8 cellular contexts compared by ENCODE assay signal in the genomic region with DNA sequence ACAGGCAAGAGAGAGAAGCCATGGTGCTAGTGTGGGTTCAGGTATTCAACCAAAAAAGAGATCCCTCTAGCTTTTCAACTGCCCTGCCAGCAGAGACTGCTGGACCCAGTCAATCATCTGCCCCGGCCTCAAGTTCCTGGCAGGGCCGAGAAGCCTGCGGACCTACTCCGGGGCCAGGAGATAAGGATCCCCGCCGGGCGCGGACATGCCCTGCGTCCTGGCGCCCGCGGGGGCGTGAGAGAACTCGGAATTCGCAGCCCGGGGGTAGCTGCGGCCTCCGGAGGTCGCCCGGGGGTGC. TPM values are rescaled to one million over a fixed set of nuclear protein-coding genes. Genes with fewer than 3 reads are reported as not detected.
DNase-seq lines count a peak whose midpoint lies in the region; ATAC-seq and TF ChIP-seq lines count a peak whose summit lies in the region.

No MANE protein-coding gene starts in this region.

- H3K4me2 ChIP-seq in HCT116 (ENCODE audit: low read length), result peak overlapping the region; percentile 91

- H3K27me3 ChIP-seq in HCT116 (ENCODE audit: insufficient read depth, low read length), result no peaks in the 10 kb centered on the region
- H3K27me3 ChIP-seq in cardiac muscle cell, result no peaks in the 10 kb centered on the region
- H3K27me3 ChIP-seq in prostate gland (replicated peaks; ENCODE audit: insufficient read depth), result no peaks in the 10 kb centered on the region

- peak overlapping the region; percentile 98 for H3K4me3 Mint-ChIP-seq in WTC11

- no peaks in the 10 kb centered on the region for H3K9me2 ChIP-seq in HCT116 (ENCODE audit: insufficient read depth)

- H3K79me2 ChIP-seq in HCT116 (ENCODE audit: insufficient read depth, low read length), result peaks cover 39% of the 10 kb centered on the region

- DNase-seq in HCT116 (ENCODE audit: low read depth, low spot score) (no peak), WTC11 (ENCODE audit: low spot score) (peak; percentile 59), cardiac muscle cell (ENCODE audit: low read depth in 1 of 2, low spot score in 1 of 2) (peak; percentile 56 to 61), prostate gland (ENCODE audit: low spot score) (no peak), Kasumi-1 (lab: John Stamatoyannopoulos, UW) (no peak), NCI-H748 treated with DMSO at 0.1 percent for 48 hours (lab: John Stamatoyannopoulos, UW) (no peak), cortex of kidney (lab: John Stamatoyannopoulos, UW) (no peak)

- no peak for TF ChIP-seq POLR2A in HCT116 (IDR thresholded peaks at IDR 0.05; ENCODE audit: borderline replicate concordance, extremely low read depth, insufficient read depth, insufficient read length)
- no peak for TF ChIP-seq POLR2A in prostate gland (IDR thresholded peaks at IDR 0.05)

- H4K20me1 ChIP-seq in HCT116 (ENCODE audit: insufficient read depth), result no peaks in the 10 kb centered on the region

- BruUV-seq in HCT116 (replicated peaks; lab: Mats Ljungman, UMichigan), result TSS peak; percentile 52

- intact Hi-C loops in HCT116 (cut with micrococcal nuclease) (loop anchor here (2.0 to 5.0 kb wide), 3 partner anchors 87 to 252 kb away; no protein-coding TSS in a partner anchor), prostate gland (cut with DNase I) (loop anchor here (10.0 kb wide), 2 partner anchors 115 to 255 kb away; no protein-coding TSS in a partner anchor)

- H3K27me3 Mint-ChIP-seq in WTC11 (ENCODE audit: low read depth), result no peaks in the 10 kb centered on the region; the same call in 1 of the 2 replicates

- ATAC-seq in HCT116 (peak; percentile 20), WTC11 (peak; percentile 2), HG02870 (IDR thresholded peaks at IDR 0.05; ENCODE audit: unreplicated experiment) (no peak)

- H3K9ac ChIP-seq in HCT116 (ENCODE audit: low read length), result peak overlapping the region; percentile 81

- 2% methylated on average over 18 of the region's 20 CpGs for WGBS in prostate gland

- peak; percentile 5; the same call in 1 of the 2 replicates for TF ChIP-seq RAD21 in HCT116 (IDR thresholded peaks at IDR 0.05; ENCODE audit: low read depth)

- H3K27ac ChIP-seq in HCT116 (ENCODE audit: low read depth, low read length), result peak overlapping the region; percentile 88
- peak overlapping the region; percentile 95 for H3K27ac ChIP-seq in cardiac muscle cell
- H3K27ac ChIP-seq in prostate gland, result peak overlapping the region; percentile 88

- peaks cover 40% of the 10 kb centered on the region for H3K4me1 Mint-ChIP-seq in WTC11

- no peaks in the 10 kb centered on the region for H3K9me3 ChIP-seq in HCT116 (ENCODE audit: control insufficient read depth in 1 of 2, insufficient read depth in 1 of 2, low read depth in 1 of 2, low read length in 2 of 2)
- no peaks in the 10 kb centered on the region for H3K9me3 ChIP-seq in cardiac muscle cell (ENCODE audit: low read depth)
- no peaks in the 10 kb centered on the region for H3K9me3 ChIP-seq in prostate gland

- RAD21 ChIA-PET in HCT116 (lab: Charles Lee; ENCODE audit: low non-redundant PET in 1 of 2, low total read pairs in 2 of 2, uncharacterized antibody in 2 of 2, unreplicated experiment in 2 of 2), result no interaction called here

- peak overlapping the region; percentile 13 for H2AFZ ChIP-seq in HCT116 (ENCODE audit: low read depth, low read length, poor library complexity, severe bottlenecking)

- H3K36me3 Mint-ChIP-seq in WTC11, result peaks cover 2% of the 10 kb centered on the region; the same call in 1 of the 2 replicates

- H3K36me3 ChIP-seq in HCT116 (ENCODE audit: control insufficient read depth in 1 of 2, insufficient read depth in 2 of 2, low read length in 2 of 2) (no peaks in the 10 kb centered on the region), cardiac muscle cell (no peaks in the 10 kb centered on the region), prostate gland (no peaks in the 10 kb centered on the region)

- H3K4me1 ChIP-seq in HCT116 (ENCODE audit: control insufficient read depth in 1 of 2, insufficient read depth in 2 of 2, low read length in 2 of 2) (peaks cover 20 to 25% of the 10 kb centered on the region in 2 experiments), cardiac muscle cell (ENCODE audit: low read depth) (peaks cover 18% of the 10 kb centered on the region), prostate gland (replicated peaks) (no peaks in the 10 kb centered on the region)

- CTCF ChIA-PET in HCT116 (lab: Charles Lee), result no interaction called here
- CTCF ChIA-PET in WTC11 (lab: Charles Lee), result interaction anchor here (1.2 kb wide), 1 partner anchor 81 kb away, joined by 3 read pairs; no protein-coding TSS in a partner anchor

- H3K27ac Mint-ChIP-seq in WTC11, result peak overlapping the region; percentile 87

- TF ChIP-seq CTCF in HCT116 (IDR thresholded peaks at IDR 0.05 in 2 of 3, conservative IDR thresholded peaks at IDR 0.05 in 1 of 3; ENCODE audit: borderline replicate concordance in 1 of 3, insufficient read depth in 1 of 3, low read depth in 2 of 3, low read length in 2 of 3) (no peak; a peak in 1 of 6 replicates), WTC11 (IDR thresholded peaks at IDR 0.05) (no peak), cardiac muscle cell (IDR thresholded peaks at IDR 0.05; ENCODE audit: low read depth, low read length) (peak; percentile 8), prostate gland (IDR thresholded peaks at IDR 0.05) (no peak)

- no peaks in the 10 kb centered on the region for H3K9me3 Mint-ChIP-seq in WTC11

- H3K4me3 ChIP-seq in HCT116 (replicated peaks in 1 of 2; ENCODE audit: low read depth in 1 of 2, low read length in 2 of 2), result peak overlapping the region; percentile 81 to 91
- H3K4me3 ChIP-seq in cardiac muscle cell, result peak overlapping the region; percentile 77
- H3K4me3 ChIP-seq in prostate gland, result peak overlapping the region; percentile 66 to 75

- POLR2A ChIA-PET in HCT116 (lab: Charles Lee), result no interaction called here
- POLR2A ChIA-PET in WTC11 (lab: Charles Lee), result interaction anchor here (1.2 kb wide), 1 partner anchor 95 kb away, joined by 5 read pairs; no protein-coding TSS in a partner anchor

TF ChIP-seq in HCT116, 20 proteins besides CTCF, POLR2A, EP300 and RAD21:
- TF ChIP-seq ZFX (IDR thresholded peaks at IDR 0.05) (peak; percentile 67), EGR1 (IDR thresholded peaks at IDR 0.05; ENCODE audit: low read depth) (peak; percentile 89), SIN3A (IDR thresholded peaks at IDR 0.05; ENCODE audit: low read depth) (0 out of 2 replicates have a peak, but pooled peaks have one; percentile 5), SRF (IDR thresholded peaks at IDR 0.05; ENCODE audit: low read depth) (no peak)
TF ChIP-seq in HCT116: peak in this region for 3.

TF ChIP-seq in WTC11, 78 proteins besides CTCF, POLR2A, EP300 and RAD21:
- no peak for TF ChIP-seq ELF4 (CRISPR knock-in tag; IDR thresholded peaks at IDR 0.05; ENCODE audit: low read depth)
- 0 out of 2 replicates have a peak, but pooled peaks have one; percentile 30 for TF ChIP-seq CREM (CRISPR knock-in tag; IDR thresholded peaks at IDR 0.05)
- TF ChIP-seq, protein P1, sequence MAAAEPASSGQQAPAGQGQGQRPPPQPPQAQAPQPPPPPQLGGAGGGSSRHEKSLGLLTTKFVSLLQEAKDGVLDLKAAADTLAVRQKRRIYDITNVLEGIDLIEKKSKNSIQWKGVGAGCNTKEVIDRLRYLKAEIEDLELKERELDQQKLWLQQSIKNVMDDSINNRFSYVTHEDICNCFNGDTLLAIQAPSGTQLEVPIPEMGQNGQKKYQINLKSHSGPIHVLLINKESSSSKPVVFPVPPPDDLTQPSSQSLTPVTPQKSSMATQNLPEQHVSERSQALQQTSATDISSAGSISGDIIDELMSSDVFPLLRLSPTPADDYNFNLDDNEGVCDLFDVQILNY (CRISPR knock-in tag; IDR thresholded peaks at IDR 0.05), result 0 out of 2 replicates have a peak, but pooled peaks have one; percentile 23
- TF ChIP-seq, protein P2, sequence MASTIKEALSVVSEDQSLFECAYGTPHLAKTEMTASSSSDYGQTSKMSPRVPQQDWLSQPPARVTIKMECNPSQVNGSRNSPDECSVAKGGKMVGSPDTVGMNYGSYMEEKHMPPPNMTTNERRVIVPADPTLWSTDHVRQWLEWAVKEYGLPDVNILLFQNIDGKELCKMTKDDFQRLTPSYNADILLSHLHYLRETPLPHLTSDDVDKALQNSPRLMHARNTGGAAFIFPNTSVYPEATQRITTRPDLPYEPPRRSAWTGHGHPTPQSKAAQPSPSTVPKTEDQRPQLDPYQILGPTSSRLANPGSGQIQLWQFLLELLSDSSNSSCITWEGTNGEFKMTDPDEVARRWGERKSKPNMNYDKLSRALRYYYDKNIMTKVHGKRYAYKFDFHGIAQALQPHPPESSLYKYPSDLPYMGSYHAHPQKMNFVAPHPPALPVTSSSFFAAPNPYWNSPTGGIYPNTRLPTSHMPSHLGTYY (CRISPR knock-in tag; IDR thresholded peaks at IDR 0.05), result 0 out of 2 replicates have a peak, but pooled peaks have one; percentile 12

RNA-seq across cellular contexts. Expression of a gene that starts 0.8 kb away (rescaled TPM):
- total RNA-seq in HCT116 (2021; ENCODE audit: unreplicated experiment) (38.6 TPM), WTC11 (2021) (53.0 to 58.2 TPM (median 54.1 TPM) in 3 replicates), cardiac muscle cell (56.4 and 87.0 TPM in 2 replicates), prostate gland (10 to 100 TPM; 37.5 to 51.6 TPM)
- polyA plus RNA-seq in HCT116 (2012), result 16.6 and 18.5 TPM in 2 replicates
- polyA plus RNA-seq in cardiac muscle cell, result 33.9 and 52.3 TPM in 2 replicates

Comparison
In these comparisons a context has a peak if more than half of its experiments do, and no peak if none do; other contexts are left out.
1. DNase-seq: peak in WTC11 (single experiment) and cardiac muscle cell (2 of 2); none in HCT116 (single experiment), prostate gland (single experiment), Kasumi-1 (0 of 2), NCI-H748 treated with DMSO at 0.1 percent for 48 hours (single experiment) and cortex of kidney (single experiment).
2. Peak in every context shown above with its lines, with median percentiles within 50 percentile points of each other: H3K27ac ChIP-seq and H3K4me3 ChIP-seq.